8 cellular contexts compared by ENCODE assay signal in the genomic region with DNA sequence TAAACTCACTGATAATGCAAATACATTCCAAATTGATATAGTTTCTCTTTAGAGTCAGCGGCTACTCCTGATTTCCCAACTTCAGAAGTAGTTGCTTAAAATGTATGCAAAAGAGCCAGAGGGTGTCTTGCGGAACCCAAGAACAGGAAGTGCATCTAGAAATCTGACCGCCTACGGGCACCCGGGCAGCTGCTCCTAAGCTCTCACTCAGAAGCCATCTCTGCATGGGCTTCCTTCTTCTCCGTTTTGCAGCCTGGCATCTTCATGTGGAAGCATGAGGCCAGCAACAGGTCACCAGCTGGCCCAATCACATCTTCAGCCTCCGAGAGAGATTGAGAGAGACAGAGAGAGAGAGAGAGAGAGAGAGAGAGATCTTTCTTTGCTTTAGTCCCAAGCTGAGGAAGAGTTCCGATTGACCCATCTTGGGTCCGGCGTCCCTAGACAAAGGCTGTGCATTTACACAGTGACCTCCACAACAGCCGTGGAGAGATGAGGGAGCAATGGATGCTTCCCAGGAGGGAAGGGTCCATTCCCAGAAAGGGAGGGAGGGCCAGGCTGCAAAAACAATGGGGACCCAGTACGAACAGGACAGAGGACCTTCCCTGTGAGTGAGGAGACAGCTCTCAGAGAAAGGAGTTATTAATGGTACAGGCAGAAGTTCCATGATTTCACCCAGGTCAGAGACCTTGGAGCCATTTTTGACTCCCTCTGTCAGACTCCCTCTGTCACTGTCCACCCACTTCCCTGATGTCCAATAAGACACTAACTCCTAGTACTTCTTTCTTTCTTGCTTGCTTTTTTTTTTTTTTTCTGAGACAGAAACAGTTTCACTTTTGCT. TPM values are rescaled to one million over a fixed set of nuclear protein-coding genes. Genes with fewer than 3 reads are reported as not detected.
DNase-seq lines count a peak whose midpoint lies in the region; ATAC-seq and TF ChIP-seq lines count a peak whose summit lies in the region.

No MANE protein-coding gene starts in this region.

- no peak overlapping the region for H3K4me3 ChIP-seq in HCT116 (replicated peaks in 1 of 2; ENCODE audit: low read depth in 1 of 2, low read length in 2 of 2)
- H3K4me3 ChIP-seq in NB4 (ENCODE audit: low read depth, low read length) = peak overlapping the region; percentile 90
- H3K4me3 ChIP-seq in duodenal mucosa (ENCODE audit: low read depth in 1 of 2, low read length in 2 of 2) = peak overlapping the region; percentile 33 to 41

- DNase-seq in HCT116 (ENCODE audit: low read depth, low spot score) (no peak), NB4 (ENCODE audit: low read depth) (peak; percentile 92), dedifferentiated amniotic fluid mesenchymal stem cell (ENCODE audit: extremely low spot score) (no peak), NCI-H2196 (lab: John Stamatoyannopoulos, UW; ENCODE audit: unreplicated experiment) (no peak), 8988T (no peak)
- peak in 1 of 2 donors; percentile 16 for DNase-seq in stimulated activated naive CD8-positive, alpha-beta T cell treated with anti-CD3 and anti-CD28 coated beads, Interleukin-15, amount 100 ng/mL, for 72 hours

- peak; percentile 91 for ATAC-seq in GM18867 (IDR thresholded peaks at IDR 0.05; ENCODE audit: unreplicated experiment)
- 0 out of 2 replicates have a peak, but pooled peaks have one; percentile 17 for ATAC-seq in HCT116
- peak; percentile 50 for ATAC-seq in stimulated activated naive CD8-positive, alpha-beta T cell treated with anti-CD3 and anti-CD28 coated beads, Interleukin-15, amount 100 ng/mL, for 72 hours

- CTCF ChIA-PET in HCT116 (lab: Charles Lee) = no interaction called here

- peak overlapping the region; percentile 63 to 73 for H3K4me3 Mint-ChIP-seq in stimulated activated naive CD8-positive, alpha-beta T cell treated with anti-CD3 and anti-CD28 coated beads, Interleukin-15, amount 100 ng/mL, for 72 hours

- no peak for TF ChIP-seq POLR2A in HCT116 (IDR thresholded peaks at IDR 0.05; ENCODE audit: borderline replicate concordance, extremely low read depth, insufficient read depth, insufficient read length)
- TF ChIP-seq POLR2A in NB4 (IDR thresholded peaks at IDR 0.05; ENCODE audit: extremely low read depth, insufficient read length) = peak; percentile 33

- H3K36me3 ChIP-seq in HCT116 (ENCODE audit: control insufficient read depth in 1 of 2, insufficient read depth in 2 of 2, low read length in 2 of 2) (no peaks in the 10 kb centered on the region), duodenal mucosa (ENCODE audit: control insufficient read depth in 1 of 2, insufficient read depth in 2 of 2, low read length in 2 of 2) (no peaks in the 10 kb centered on the region)

- POLR2A ChIA-PET in HCT116 (lab: Charles Lee) = no interaction called here

- no peak for TF ChIP-seq RAD21 in HCT116 (IDR thresholded peaks at IDR 0.05; ENCODE audit: low read depth)

- no peak overlapping the region for H2AFZ ChIP-seq in HCT116 (ENCODE audit: low read depth, low read length, poor library complexity, severe bottlenecking)

- TF ChIP-seq CTCF in HCT116 (IDR thresholded peaks at IDR 0.05 in 2 of 3, conservative IDR thresholded peaks at IDR 0.05 in 1 of 3; ENCODE audit: borderline replicate concordance in 1 of 3, insufficient read depth in 1 of 3, low read depth in 2 of 3, low read length in 2 of 3) (no peak), NB4 (IDR thresholded peaks at IDR 0.05; ENCODE audit: low read depth, low read length) (no peak)

- H3K27ac Mint-ChIP-seq in stimulated activated naive CD8-positive, alpha-beta T cell treated with anti-CD3 and anti-CD28 coated beads, Interleukin-15, amount 100 ng/mL, for 72 hours = peak overlapping the region; percentile 93 to 94

- no peaks in the 10 kb centered on the region for H3K27me3 ChIP-seq in HCT116 (ENCODE audit: insufficient read depth, low read length)
- H3K27me3 ChIP-seq in duodenal mucosa (ENCODE audit: control insufficient read depth in 1 of 2, insufficient read depth in 2 of 2, low read length in 2 of 2) = no peaks in the 10 kb centered on the region

- no peaks in the 10 kb centered on the region for H3K9me2 ChIP-seq in HCT116 (ENCODE audit: insufficient read depth)

- BruUV-seq in HCT116 (replicated peaks; lab: Mats Ljungman, UMichigan) = no TSS peak

- RAD21 ChIA-PET in HCT116 (lab: Charles Lee; ENCODE audit: low non-redundant PET in 1 of 2, low total read pairs in 2 of 2, uncharacterized antibody in 2 of 2, unreplicated experiment in 2 of 2) = no interaction called here

- no peaks in the 10 kb centered on the region for H3K27me3 Mint-ChIP-seq in stimulated activated naive CD8-positive, alpha-beta T cell treated with anti-CD3 and anti-CD28 coated beads, Interleukin-15, amount 100 ng/mL, for 72 hours

- H3K79me2 ChIP-seq in HCT116 (ENCODE audit: insufficient read depth, low read length) = no peaks in the 10 kb centered on the region

- no peaks in the 10 kb centered on the region for H4K20me1 ChIP-seq in HCT116 (ENCODE audit: insufficient read depth)

- H3K9me3 ChIP-seq in HCT116 (ENCODE audit: control insufficient read depth in 1 of 2, insufficient read depth in 1 of 2, low read depth in 1 of 2, low read length in 2 of 2) (no peaks in the 10 kb centered on the region), duodenal mucosa (ENCODE audit: control insufficient read depth in 1 of 2, low read length in 2 of 2) (no peaks in the 10 kb centered on the region)

- intact Hi-C loops in HCT116 (cut with micrococcal nuclease) = no loop called here

- H3K4me1 ChIP-seq in HCT116 (ENCODE audit: control insufficient read depth in 1 of 2, insufficient read depth in 2 of 2, low read length in 2 of 2) (peaks cover 0 to 8% of the 10 kb centered on the region in 2 experiments; a peak in 1 of 4 replicates), duodenal mucosa (ENCODE audit: control insufficient read depth in 1 of 2, insufficient read depth in 2 of 2, low read length in 2 of 2) (peaks cover 33 to 56% of the 10 kb centered on the region in 2 donors)

- no peak overlapping the region for H3K27ac ChIP-seq in HCT116 (ENCODE audit: low read depth, low read length)
- H3K27ac ChIP-seq in duodenal mucosa (ENCODE audit: low read depth, low read length) = peak overlapping the region; percentile 23

- H3K9me3 Mint-ChIP-seq in stimulated activated naive CD8-positive, alpha-beta T cell treated with anti-CD3 and anti-CD28 coated beads, Interleukin-15, amount 100 ng/mL, for 72 hours = no peaks in the 10 kb centered on the region

- H3K9ac ChIP-seq in HCT116 (ENCODE audit: low read length) = no peak overlapping the region
- H3K9ac ChIP-seq in duodenal mucosa (ENCODE audit: low read depth in 1 of 2, low read length in 2 of 2) = peak overlapping the region in 1 of 2 donors; percentile 7

- H3K4me2 ChIP-seq in HCT116 (ENCODE audit: low read length) = no peak overlapping the region

- peaks cover 26% of the 10 kb centered on the region for H3K4me1 Mint-ChIP-seq in stimulated activated naive CD8-positive, alpha-beta T cell treated with anti-CD3 and anti-CD28 coated beads, Interleukin-15, amount 100 ng/mL, for 72 hours

TF ChIP-seq in HCT116, 20 proteins besides CTCF, POLR2A, EP300 and RAD21:
- TF ChIP-seq SRF (IDR thresholded peaks at IDR 0.05; ENCODE audit: low read depth) (no peak), FOSL1 (IDR thresholded peaks at IDR 0.05; ENCODE audit: low read depth) (no peak), YY1 (IDR thresholded peaks at IDR 0.05; ENCODE audit: extremely low read depth, insufficient replicate concordance, low read depth, low read length) (no peak), EZH2phosphoT487 (IDR thresholded peaks at IDR 0.05; ENCODE audit: borderline replicate concordance) (no peak), CEBPB (IDR thresholded peaks at IDR 0.05; ENCODE audit: low read depth) (no peak), ZNF274 (IDR thresholded peaks at IDR 0.05; ENCODE audit: low read depth, low read length) (no peak), POLR2AphosphoS5 (IDR thresholded peaks at IDR 0.05; ENCODE audit: low read depth, low read length) (no peak), CBX3 (IDR thresholded peaks at IDR 0.05; ENCODE audit: low read depth) (no peak), EGR1 (IDR thresholded peaks at IDR 0.05; ENCODE audit: low read depth) (no peak), JUND (IDR thresholded peaks at IDR 0.05) (no peak), EZH2 (IDR thresholded peaks at IDR 0.05) (no peak), ELF1 (IDR thresholded peaks at IDR 0.05; ENCODE audit: borderline replicate concordance, low read depth) (no peak), TCF7L2 (IDR thresholded peaks at IDR 0.05; ENCODE audit: borderline replicate concordance, extremely low read depth, insufficient read depth, insufficient read length) (no peak)
- TF ChIP-seq, protein P1, sequence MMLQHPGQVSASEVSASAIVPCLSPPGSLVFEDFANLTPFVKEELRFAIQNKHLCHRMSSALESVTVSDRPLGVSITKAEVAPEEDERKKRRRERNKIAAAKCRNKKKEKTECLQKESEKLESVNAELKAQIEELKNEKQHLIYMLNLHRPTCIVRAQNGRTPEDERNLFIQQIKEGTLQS (IDR thresholded peaks at IDR 0.05) = no peak
- TF ChIP-seq, protein P2, sequence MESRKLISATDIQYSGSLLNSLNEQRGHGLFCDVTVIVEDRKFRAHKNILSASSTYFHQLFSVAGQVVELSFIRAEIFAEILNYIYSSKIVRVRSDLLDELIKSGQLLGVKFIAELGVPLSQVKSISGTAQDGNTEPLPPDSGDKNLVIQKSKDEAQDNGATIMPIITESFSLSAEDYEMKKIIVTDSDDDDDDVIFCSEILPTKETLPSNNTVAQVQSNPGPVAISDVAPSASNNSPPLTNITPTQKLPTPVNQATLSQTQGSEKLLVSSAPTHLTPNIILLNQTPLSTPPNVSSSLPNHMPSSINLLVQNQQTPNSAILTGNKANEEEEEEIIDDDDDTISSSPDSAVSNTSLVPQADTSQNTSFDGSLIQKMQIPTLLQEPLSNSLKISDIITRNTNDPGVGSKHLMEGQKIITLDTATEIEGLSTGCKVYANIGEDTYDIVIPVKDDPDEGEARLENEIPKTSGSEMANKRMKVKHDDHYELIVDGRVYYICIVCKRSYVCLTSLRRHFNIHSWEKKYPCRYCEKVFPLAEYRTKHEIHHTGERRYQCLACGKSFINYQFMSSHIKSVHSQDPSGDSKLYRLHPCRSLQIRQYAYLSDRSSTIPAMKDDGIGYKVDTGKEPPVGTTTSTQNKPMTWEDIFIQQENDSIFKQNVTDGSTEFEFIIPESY (IDR thresholded peaks at IDR 0.05; ENCODE audit: extremely low read depth, insufficient replicate concordance, low read length) = no peak

RNA-seq across cellular contexts. Expression of a gene that starts 28.2 kb away (rescaled TPM):
- 9.7 TPM for total RNA-seq in HCT116 (2021; ENCODE audit: unreplicated experiment)
- 3.6 and 5.0 TPM in 2 replicates for polyA plus RNA-seq in HCT116 (2012)

Comparison
In these comparisons a context has a peak if more than half of its experiments do, and no peak if none do; other contexts are left out.
1. ATAC-seq: peak in every context shown above with its lines; median percentile 91 in GM18867; 50 in stimulated activated naive CD8-positive, alpha-beta T cell treated with anti-CD3 and anti-CD28 coated beads, Interleukin-15, amount 100 ng/mL, for 72 hours; 17 in HCT116.
2. H3K4me3 ChIP-seq: peak in NB4 (single experiment) and duodenal mucosa (2 of 2); none in HCT116 (0 of 2).